12 cellular contexts compared by ENCODE assay signal in the genomic region with DNA sequence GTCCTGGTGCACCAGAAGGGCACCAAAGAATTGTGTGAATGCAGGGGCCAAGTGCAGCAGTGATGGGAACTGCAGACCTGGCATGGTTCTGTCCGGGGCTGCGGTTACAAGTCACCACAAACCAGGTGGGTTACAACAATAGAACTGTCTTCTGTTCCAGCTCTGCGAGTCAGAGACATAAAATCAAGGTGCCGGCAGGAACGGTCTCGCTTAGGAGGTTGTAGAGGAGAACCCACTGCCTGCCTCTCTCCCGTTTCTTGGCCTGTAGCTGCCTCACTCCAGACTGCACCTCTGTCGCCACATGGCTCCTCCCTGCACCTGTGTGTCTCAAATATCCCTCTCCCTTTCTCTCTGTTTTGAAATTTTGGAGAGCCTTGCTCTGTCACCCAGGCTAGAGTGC.
DNase-seq lines count a peak whose midpoint lies in the region; ATAC-seq, FAIRE-seq and TF ChIP-seq lines count a peak whose summit lies in the region.
"Had no signal": no experiment of that assay in that cellular context is flagged by ENCODE, and none has a peak within 500 bp of the region (broad histone marks: within the 10 kb centered on the region; RNA-seq: fewer than 3 reads in every experiment).

No MANE protein-coding gene starts in this region.

- no peak for FAIRE-seq in HTR-8/SVneo (lab: Jason Lieb, UNC)

- peak; percentile 3 for DNase-seq in left ventricle myocardium superior
- DNase-seq in Right ventricle myocardium superior, result no peak
- DNase-seq in glutamatergic neuron, result peak; percentile 13
- peak; percentile 61 for DNase-seq in posterior vena cava (ENCODE audit: low spot score)
- DNase-seq in NOMO-1 treated with DMSO at 0.1 percent for 48 hours (lab: John Stamatoyannopoulos, UW; ENCODE audit: unreplicated experiment), result no peak
- DNase-seq in HTR-8/SVneo (ENCODE audit: insufficient read length, low spot score), result no peak
- no peak for DNase-seq in stimulated activated CD4-positive, alpha-beta T cell treated with anti-CD3 and anti-CD28 coated beads, Interleukin-2, amount 100 ng/mL, for 24 hours
- DNase-seq: ACHN; Calu3; CD4-positive, alpha-beta T cell; DMS 273 treated with DMSO at 0.1 percent for 48 hours; HCEC 1CT had no signal

- no peak for ATAC-seq in left ventricle myocardium superior
- no peak for ATAC-seq in Right ventricle myocardium superior (ENCODE audit: poor library complexity)

- no peak for TF ChIP-seq CTCF in glutamatergic neuron (IDR thresholded peaks at IDR 0.05; ENCODE audit: partially characterized antibody, unreplicated experiment)

- H3K36me3 Mint-ChIP-seq in glutamatergic neuron (ENCODE audit: unreplicated experiment), result no peaks in the 10 kb centered on the region

- intact Hi-C loops in left ventricle myocardium superior (cut with micrococcal nuclease), result no loop called here
- intact Hi-C loops in Right ventricle myocardium superior (cut with DNase I), result no loop called here
- intact Hi-C loops in posterior vena cava (cut with DNase I), result no loop called here

- H3K27ac Mint-ChIP-seq in glutamatergic neuron (ENCODE audit: unreplicated experiment), result no peak overlapping the region
- H3K27ac Mint-ChIP-seq: CD4-positive, alpha-beta T cell had no signal

- peaks cover 2% of the 10 kb centered on the region for H3K9me3 Mint-ChIP-seq in glutamatergic neuron (ENCODE audit: unreplicated experiment)
- H3K9me3 Mint-ChIP-seq: CD4-positive, alpha-beta T cell had no signal

- H3K27me3 Mint-ChIP-seq in glutamatergic neuron (ENCODE audit: unreplicated experiment), result peaks cover 11% of the 10 kb centered on the region
- H3K27me3 Mint-ChIP-seq: CD4-positive, alpha-beta T cell had no signal

- no peaks in the 10 kb centered on the region for H3K4me1 Mint-ChIP-seq in glutamatergic neuron (ENCODE audit: low read depth, unreplicated experiment)

- H3K4me3 Mint-ChIP-seq in glutamatergic neuron (ENCODE audit: unreplicated experiment), result no peak overlapping the region
- H3K4me3 Mint-ChIP-seq: CD4-positive, alpha-beta T cell had no signal

Comparison
In these comparisons a context has a peak if more than half of its experiments do, and no peak if none do; other contexts are left out.
1. DNase-seq: peak in left ventricle myocardium superior (single experiment), glutamatergic neuron (single experiment) and posterior vena cava (single experiment); none in Right ventricle myocardium superior (single experiment), NOMO-1 treated with DMSO at 0.1 percent for 48 hours (single experiment), HTR-8/SVneo (single experiment) and stimulated activated CD4-positive, alpha-beta T cell treated with anti-CD3 and anti-CD28 coated beads, Interleukin-2, amount 100 ng/mL, for 24 hours (0 of 2).